Comparison of ENCODE assay signal across 1 cellular context in the genomic region with DNA sequence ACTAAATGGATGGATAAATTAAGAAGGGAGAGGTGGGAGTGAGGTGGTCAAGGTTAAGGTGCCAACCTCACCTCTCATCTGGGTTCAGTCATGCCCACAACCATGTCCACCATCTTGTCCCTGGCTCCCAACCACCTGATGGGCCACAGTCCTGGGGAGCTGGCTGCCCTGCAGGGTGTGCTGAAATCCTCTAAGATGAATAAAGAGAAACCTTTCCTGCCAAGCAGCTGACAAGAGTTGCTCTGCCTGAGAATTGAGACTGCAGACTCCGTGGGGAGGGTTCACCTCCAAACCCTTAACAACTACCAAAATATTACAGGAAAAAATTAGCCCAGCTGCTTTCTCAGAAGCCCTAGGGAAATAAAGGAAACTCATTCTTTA.
TF ChIP-seq lines count a peak whose summit lies in the region.

No MANE protein-coding gene starts in this region.

TF ChIP-seq in HepG2, 621 proteins besides CTCF, POLR2A, EP300 and RAD21:
- TF ChIP-seq CHCHD3 (CRISPR knock-in tag; IDR thresholded peaks at IDR 0.05) (no peak), EED (CRISPR knock-in tag; IDR thresholded peaks at IDR 0.05) (no peak), ZSCAN12 (CRISPR knock-in tag; IDR thresholded peaks at IDR 0.05) (no peak), TARDBP (CRISPR knock-in tag; IDR thresholded peaks at IDR 0.05) (no peak), ATF1 (CRISPR knock-in tag; IDR thresholded peaks at IDR 0.05) (no peak), ZNF788 (CRISPR knock-in tag; IDR thresholded peaks at IDR 0.05; ENCODE audit: borderline replicate concordance) (no peak), ZNF589 (CRISPR knock-in tag; conservative IDR thresholded peaks at IDR 0.05) (no peak), TGIF2 (CRISPR knock-in tag; IDR thresholded peaks at IDR 0.05) (no peak), ZMYM3 (CRISPR knock-in tag; IDR thresholded peaks at IDR 0.05) (no peak), THAP11 (CRISPR knock-in tag; IDR thresholded peaks at IDR 0.05) (no peak), ZNF124 (CRISPR knock-in tag; IDR thresholded peaks at IDR 0.05) (no peak), ZNF138 (CRISPR knock-in tag; IDR thresholded peaks at IDR 0.05; ENCODE audit: low read depth) (no peak), ZBTB21 (CRISPR knock-in tag; IDR thresholded peaks at IDR 0.05) (no peak), ZFP36L1 (CRISPR knock-in tag; IDR thresholded peaks at IDR 0.05) (no peak), DMAP1 (CRISPR knock-in tag; IDR thresholded peaks at IDR 0.05) (no peak)
- TF ChIP-seq, protein P1, sequence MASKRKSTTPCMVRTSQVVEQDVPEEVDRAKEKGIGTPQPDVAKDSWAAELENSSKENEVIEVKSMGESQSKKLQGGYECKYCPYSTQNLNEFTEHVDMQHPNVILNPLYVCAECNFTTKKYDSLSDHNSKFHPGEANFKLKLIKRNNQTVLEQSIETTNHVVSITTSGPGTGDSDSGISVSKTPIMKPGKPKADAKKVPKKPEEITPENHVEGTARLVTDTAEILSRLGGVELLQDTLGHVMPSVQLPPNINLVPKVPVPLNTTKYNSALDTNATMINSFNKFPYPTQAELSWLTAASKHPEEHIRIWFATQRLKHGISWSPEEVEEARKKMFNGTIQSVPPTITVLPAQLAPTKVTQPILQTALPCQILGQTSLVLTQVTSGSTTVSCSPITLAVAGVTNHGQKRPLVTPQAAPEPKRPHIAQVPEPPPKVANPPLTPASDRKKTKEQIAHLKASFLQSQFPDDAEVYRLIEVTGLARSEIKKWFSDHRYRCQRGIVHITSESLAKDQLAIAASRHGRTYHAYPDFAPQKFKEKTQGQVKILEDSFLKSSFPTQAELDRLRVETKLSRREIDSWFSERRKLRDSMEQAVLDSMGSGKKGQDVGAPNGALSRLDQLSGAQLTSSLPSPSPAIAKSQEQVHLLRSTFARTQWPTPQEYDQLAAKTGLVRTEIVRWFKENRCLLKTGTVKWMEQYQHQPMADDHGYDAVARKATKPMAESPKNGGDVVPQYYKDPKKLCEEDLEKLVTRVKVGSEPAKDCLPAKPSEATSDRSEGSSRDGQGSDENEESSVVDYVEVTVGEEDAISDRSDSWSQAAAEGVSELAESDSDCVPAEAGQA (IDR thresholded peaks at IDR 0.05; ENCODE audit: low read depth) = no peak
- TF ChIP-seq, protein P1 (CRISPR knock-in tag; IDR thresholded peaks at IDR 0.05; ENCODE audit: borderline replicate concordance) = no peak
- TF ChIP-seq, protein P2, sequence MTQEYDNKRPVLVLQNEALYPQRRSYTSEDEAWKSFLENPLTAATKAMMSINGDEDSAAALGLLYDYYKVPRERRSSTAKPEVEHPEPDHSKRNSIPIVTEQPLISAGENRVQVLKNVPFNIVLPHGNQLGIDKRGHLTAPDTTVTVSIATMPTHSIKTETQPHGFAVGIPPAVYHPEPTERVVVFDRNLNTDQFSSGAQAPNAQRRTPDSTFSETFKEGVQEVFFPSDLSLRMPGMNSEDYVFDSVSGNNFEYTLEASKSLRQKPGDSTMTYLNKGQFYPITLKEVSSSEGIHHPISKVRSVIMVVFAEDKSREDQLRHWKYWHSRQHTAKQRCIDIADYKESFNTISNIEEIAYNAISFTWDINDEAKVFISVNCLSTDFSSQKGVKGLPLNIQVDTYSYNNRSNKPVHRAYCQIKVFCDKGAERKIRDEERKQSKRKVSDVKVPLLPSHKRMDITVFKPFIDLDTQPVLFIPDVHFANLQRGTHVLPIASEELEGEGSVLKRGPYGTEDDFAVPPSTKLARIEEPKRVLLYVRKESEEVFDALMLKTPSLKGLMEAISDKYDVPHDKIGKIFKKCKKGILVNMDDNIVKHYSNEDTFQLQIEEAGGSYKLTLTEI (CRISPR knock-in tag; conservative IDR thresholded peaks at IDR 0.05) = no peak
- TF ChIP-seq, protein P3, sequence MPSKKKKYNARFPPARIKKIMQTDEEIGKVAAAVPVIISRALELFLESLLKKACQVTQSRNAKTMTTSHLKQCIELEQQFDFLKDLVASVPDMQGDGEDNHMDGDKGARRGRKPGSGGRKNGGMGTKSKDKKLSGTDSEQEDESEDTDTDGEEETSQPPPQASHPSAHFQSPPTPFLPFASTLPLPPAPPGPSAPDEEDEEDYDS (CRISPR knock-in tag; IDR thresholded peaks at IDR 0.05) = no peak
- TF ChIP-seq, protein P4, sequence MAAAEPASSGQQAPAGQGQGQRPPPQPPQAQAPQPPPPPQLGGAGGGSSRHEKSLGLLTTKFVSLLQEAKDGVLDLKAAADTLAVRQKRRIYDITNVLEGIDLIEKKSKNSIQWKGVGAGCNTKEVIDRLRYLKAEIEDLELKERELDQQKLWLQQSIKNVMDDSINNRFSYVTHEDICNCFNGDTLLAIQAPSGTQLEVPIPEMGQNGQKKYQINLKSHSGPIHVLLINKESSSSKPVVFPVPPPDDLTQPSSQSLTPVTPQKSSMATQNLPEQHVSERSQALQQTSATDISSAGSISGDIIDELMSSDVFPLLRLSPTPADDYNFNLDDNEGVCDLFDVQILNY (CRISPR knock-in tag; conservative IDR thresholded peaks at IDR 0.05) = no peak
